Comparison of ENCODE assay signal across 18 cellular contexts in the genomic region with DNA sequence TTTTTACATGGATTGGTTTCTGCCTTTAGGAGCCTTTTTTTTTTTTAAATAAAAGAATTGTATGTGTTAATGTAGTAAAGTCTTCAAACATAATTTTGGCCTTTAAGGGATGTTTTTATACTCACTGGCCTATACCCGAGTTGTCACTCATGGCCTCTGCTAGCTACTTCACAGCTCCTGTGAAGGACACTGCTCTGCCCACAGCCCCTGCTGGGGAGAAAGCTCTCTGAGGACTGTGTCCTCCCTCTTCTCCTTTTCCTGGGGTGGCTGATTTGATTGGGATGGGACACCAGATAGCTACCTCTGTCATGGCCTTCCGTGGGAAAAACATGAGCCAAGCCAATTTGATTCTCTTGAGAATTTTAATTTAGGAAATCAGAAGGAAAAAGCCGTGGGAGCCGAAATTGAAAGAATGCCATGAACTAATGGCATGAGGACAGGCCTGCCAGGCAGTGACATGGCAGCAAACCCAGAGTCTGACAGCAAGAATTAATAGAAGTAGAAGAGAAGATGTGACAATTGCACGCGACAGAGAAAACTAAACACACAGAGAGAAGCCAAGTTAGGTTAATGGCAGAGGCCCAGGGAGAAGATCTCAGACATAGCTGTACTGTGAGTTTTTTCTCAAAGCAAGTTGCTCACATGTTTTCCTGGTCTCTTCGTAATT.
DNase-seq lines count a peak whose midpoint lies in the region; ATAC-seq and TF ChIP-seq lines count a peak whose summit lies in the region.
"Had no signal": no experiment of that assay in that cellular context is flagged by ENCODE, and none has a peak within 500 bp of the region (broad histone marks: within the 10 kb centered on the region; RNA-seq: fewer than 3 reads in every experiment).

No MANE protein-coding gene starts in this region.

- intact Hi-C loops in Right ventricle myocardium inferior (cut with DNase I) (loop anchor here (10.0 kb wide), 1 partner anchor 52 kb away; no protein-coding TSS in a partner anchor), cardiac septum (cut with DNase I) (no loop called here), left ventricle myocardium inferior (cut with micrococcal nuclease) (no loop called here), sigmoid colon (cut with DNase I) (no loop called here)

- H3K27ac ChIP-seq in left ventricle myocardium inferior (replicated peaks): peak overlapping the region; percentile 92
- peak overlapping the region; percentile 71 to 81 (median 78) for H3K27ac ChIP-seq in sigmoid colon
- H3K27ac ChIP-seq: neutrophil had no signal

- TF ChIP-seq POLR2A in sigmoid colon (IDR thresholded peaks at IDR 0.05): no peak

- TF ChIP-seq CTCF in left ventricle myocardium inferior (IDR thresholded peaks at IDR 0.05; ENCODE audit: borderline replicate concordance) (peak; percentile 37), sigmoid colon (IDR thresholded peaks at IDR 0.05) (no peak)

- TF ChIP-seq EP300 in sigmoid colon (IDR thresholded peaks at IDR 0.05): no peak

- peak overlapping the region; percentile 22 for H3K4me3 ChIP-seq in left ventricle myocardium inferior
- no peak overlapping the region for H3K4me3 ChIP-seq in sigmoid colon

- WGBS in sigmoid colon, 2 donors: 84 to 87% methylated on average over 7 of the region's 7 CpGs

- H3K36me3 ChIP-seq in left ventricle myocardium inferior (no peaks in the 10 kb centered on the region), sigmoid colon (no peaks in the 10 kb centered on the region)
- H3K36me3 ChIP-seq: neutrophil had no signal

- H3K27me3 ChIP-seq in left ventricle myocardium inferior (ENCODE audit: low read depth): no peaks in the 10 kb centered on the region
- H3K27me3 ChIP-seq in sigmoid colon: no peaks in the 10 kb centered on the region
- H3K27me3 ChIP-seq: neutrophil had no signal

- ATAC-seq in Right ventricle myocardium inferior: peak; percentile 40
- ATAC-seq in HG02610 (IDR thresholded peaks at IDR 0.05; ENCODE audit: unreplicated experiment): no peak
- no peak for ATAC-seq in GM21737 (IDR thresholded peaks at IDR 0.05; ENCODE audit: unreplicated experiment)
- ATAC-seq: activated T-cell treated with anti-CD3 and anti-CD28 coated beads, Interleukin-2, amount 50 U/mL, for 4 hours; left colon; stimulated activated naive B cell treated with anti-CD40 and anti-IgM and Interleukin-4, amounts not matched to agents 10 μg/mL and 1 μg/mL and 100 μg/mL, for 72 hours had no signal

- H3K4me1 ChIP-seq in left ventricle myocardium inferior: peaks cover 100% of the 10 kb centered on the region
- peaks cover 0 to 99% (median 97%) of the 10 kb centered on the region in 4 donors for H3K4me1 ChIP-seq in sigmoid colon

- no peaks in the 10 kb centered on the region for H3K9me3 ChIP-seq in left ventricle myocardium inferior (replicated peaks)
- no peaks in the 10 kb centered on the region for H3K9me3 ChIP-seq in sigmoid colon
- H3K9me3 ChIP-seq: neutrophil had no signal

- DNase-seq in Right ventricle myocardium inferior (ENCODE audit: missing footprints) (no peak), cardiac septum (ENCODE audit: low spot score) (no peak), left ventricle myocardium inferior (no peak), sigmoid colon (no peak), SIG-M5 treated with dmso at 0.1 percent for 504 hours (lab: John Stamatoyannopoulos, UW; ENCODE audit: unreplicated experiment) (no peak), epidermal melanocyte (ENCODE audit: insufficient read length, low spot score) (no peak)
- DNase-seq: activated T-cell treated with anti-CD3 and anti-CD28 coated beads, Interleukin-2, amount 50 U/mL, for 4 hours; C1 segment of cervical spinal cord; foreskin melanocyte; GDM1; KBM-7; left colon; NCI-H1694 treated with DMSO at 0.1 percent for 48 hours; stimulated activated naive B cell treated with anti-CD40 and anti-IgM and Interleukin-4, amounts not matched to agents 10 μg/mL and 1 μg/mL and 100 μg/mL, for 72 hours; T1000 had no signal
